8 cellular contexts compared by ENCODE assay signal in the genomic region with DNA sequence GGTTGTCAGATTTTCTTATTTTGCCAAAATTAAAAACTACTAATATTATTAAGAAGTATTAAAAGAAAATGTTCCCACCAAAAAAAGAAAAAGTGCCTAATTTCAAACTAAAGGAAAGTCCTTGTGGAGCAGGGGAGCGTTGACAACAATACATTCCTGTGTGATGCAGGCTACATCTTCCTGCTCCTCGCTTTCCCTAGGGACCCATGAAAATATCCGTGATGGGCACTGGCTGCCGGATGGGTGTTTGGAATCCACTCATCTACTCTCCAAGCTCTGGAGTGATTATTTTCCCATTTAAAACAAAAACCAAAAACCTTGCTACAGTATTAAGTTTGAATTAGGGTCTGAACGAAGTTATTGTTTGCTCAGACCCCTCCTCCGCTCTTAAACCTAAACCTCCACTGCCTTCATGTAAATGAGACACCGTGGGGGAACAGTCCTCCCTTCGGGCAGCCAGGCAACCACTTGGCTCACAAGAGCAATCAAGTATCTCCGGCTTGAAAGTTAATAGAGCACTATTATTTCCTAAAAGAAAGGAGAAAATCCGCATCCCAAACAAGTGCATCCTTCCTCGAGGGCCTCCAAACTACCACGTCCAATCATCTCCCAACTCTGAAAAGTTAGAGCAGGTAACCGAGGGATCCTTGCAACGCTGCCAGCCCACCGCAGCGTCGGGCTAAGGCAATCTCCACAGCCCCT. TPM values are rescaled to one million over a fixed set of nuclear protein-coding genes. Genes with fewer than 3 reads are reported as not detected.
DNase-seq lines count a peak whose midpoint lies in the region; ATAC-seq and TF ChIP-seq lines count a peak whose summit lies in the region.

No MANE protein-coding gene starts in this region.

- H3K4me1 ChIP-seq in PC-9 (replicated peaks; ENCODE audit: insufficient read depth) (peaks cover 58% of the 10 kb centered on the region), esophagus (ENCODE audit: control insufficient read depth in 2 of 2, insufficient read depth in 2 of 2, low read length in 1 of 2) (peaks cover 2 to 12% of the 10 kb centered on the region in 2 donors), osteoblast (ENCODE audit: insufficient read depth, low read length) (peaks cover 42% of the 10 kb centered on the region)

- peak overlapping the region; percentile 76; the same call in 1 of the 2 replicates for H2AFZ ChIP-seq in PC-9
- peak overlapping the region; percentile 24 for H2AFZ ChIP-seq in osteoblast (ENCODE audit: low read length)

- H4K20me1 ChIP-seq in PC-9 (ENCODE audit: insufficient read depth) (no peaks in the 10 kb centered on the region), osteoblast (ENCODE audit: insufficient read depth, low read length) (no peaks in the 10 kb centered on the region)

- WGBS in esophagus, 2 donors, result 32 to 33% methylated on average over 17 of the region's 17 CpGs

- TF ChIP-seq CTCF in PC-9 (conservative IDR thresholded peaks at IDR 0.05) (no peak), osteoblast (IDR thresholded peaks at IDR 0.05; ENCODE audit: extremely low read depth, low read depth, low read length) (no peak), omental fat pad (IDR thresholded peaks at IDR 0.05) (no peak)

- CTCF ChIA-PET in PC-9 (lab: Charles Lee), result no interaction called here

- ATAC-seq in omental fat pad (ENCODE audit: low FRiP score), result no peak

- H3K79me2 ChIP-seq in PC-9 (ENCODE audit: low read depth), result peaks cover 59% of the 10 kb centered on the region
- peaks cover 53% of the 10 kb centered on the region for H3K79me2 ChIP-seq in osteoblast (ENCODE audit: insufficient read depth, low read length)

- H3K27ac ChIP-seq in PC-9, result peak overlapping the region; percentile 69
- H3K27ac ChIP-seq in esophagus (ENCODE audit: low read depth in 2 of 2, low read length in 1 of 2), result peak overlapping the region; percentile 93
- peak overlapping the region; percentile 88 for H3K27ac ChIP-seq in osteoblast (ENCODE audit: low read depth, low read length)

- intact Hi-C loops in PC-9 (cut with micrococcal nuclease; ENCODE audit: unreplicated experiment), result loop anchor here (2.0 kb wide), 1 partner anchor 99 kb away; no protein-coding TSS in a partner anchor

- H3K36me3 ChIP-seq in PC-9 (ENCODE audit: low read depth) (peaks cover 14% of the 10 kb centered on the region; the same call in 1 of the 2 replicates), esophagus (ENCODE audit: control insufficient read depth in 2 of 2, insufficient read depth in 2 of 2, low read length in 1 of 2) (no peaks in the 10 kb centered on the region), osteoblast (ENCODE audit: insufficient read depth, low read length) (peaks cover 5% of the 10 kb centered on the region)

- POLR2A ChIA-PET in PC-9 (lab: Charles Lee; ENCODE audit: unreplicated experiment), result interaction anchor here (0.7 kb wide), 1 partner anchor 705 kb away, joined by 8 read pairs; no protein-coding TSS in a partner anchor

- H3K27me3 ChIP-seq in PC-9 (ENCODE audit: insufficient read depth, low read depth), result no peaks in the 10 kb centered on the region
- no peaks in the 10 kb centered on the region for H3K27me3 ChIP-seq in esophagus (ENCODE audit: control insufficient read depth in 1 of 2, insufficient read depth in 2 of 2, low read length in 2 of 2)
- H3K27me3 ChIP-seq in osteoblast (ENCODE audit: insufficient read depth, low read length), result no peaks in the 10 kb centered on the region

- DNase-seq in COLO829 (ENCODE audit: low spot score) (peak; percentile 92), PC-9 (no peak), osteoblast (ENCODE audit: insufficient read length, low spot score, missing footprints) (peak; percentile 94), epidermal melanocyte (ENCODE audit: insufficient read length, low spot score) (no peak), occipital lobe (lab: John Stamatoyannopoulos, UW) (no peak), omental fat pad (ENCODE audit: low spot score) (no peak), NOMO-1 (lab: John Stamatoyannopoulos, UW; ENCODE audit: unreplicated experiment in 2 of 2) (no peak)

- no peaks in the 10 kb centered on the region for H3K9me2 ChIP-seq in PC-9 (ENCODE audit: insufficient read depth)

- H3K4me2 ChIP-seq in PC-9, result peak overlapping the region; percentile 92
- H3K4me2 ChIP-seq in osteoblast (ENCODE audit: insufficient read depth, low read length), result peak overlapping the region; percentile 95

- BruUV-seq in PC-9 (replicated peaks; lab: Mats Ljungman, UMichigan), result TSS peak; percentile 34

- H3F3A ChIP-seq in PC-9 (ENCODE audit: insufficient read depth, low read depth), result peaks cover 31% of the 10 kb centered on the region

- H3K4me3 ChIP-seq in PC-9 (peak overlapping the region; percentile 84), esophagus (ENCODE audit: low read depth in 1 of 2, low read length in 2 of 2) (peak overlapping the region; percentile 61 to 75), osteoblast (ENCODE audit: insufficient read depth, low read length) (peak overlapping the region; percentile 85)

- H3K9me3 ChIP-seq in PC-9 (ENCODE audit: insufficient read depth, low read depth) (no peaks in the 10 kb centered on the region), esophagus (ENCODE audit: control insufficient read depth in 2 of 2, insufficient read depth in 1 of 2, low read depth in 1 of 2, low read length in 1 of 2) (peaks cover 0 to 2% of the 10 kb centered on the region in 2 donors), osteoblast (ENCODE audit: low read depth, low read length) (no peaks in the 10 kb centered on the region)

RNA-seq across cellular contexts. Expression of gene ITGB5, which starts 1.5 kb away (rescaled TPM):
- total RNA-seq in PC-9 (2021) (226 and 287 TPM in 2 replicates), osteoblast (400 and 433 TPM in 2 replicates), occipital lobe (25.6 TPM), omental fat pad (100 to 1,000 TPM; 155 to 452 (median 234) TPM)
- polyA plus RNA-seq in esophagus, result 10 to 100 TPM; 19.5 to 39.6 TPM

RNA-seq across cellular contexts. Expression of gene MUC13, which starts 48.9 kb away (rescaled TPM):
- not detected in 2 replicates for total RNA-seq in PC-9 (2021)
- under 1 TPM in 1 of 2 donors, not detected in 1; 0.14 TPM for polyA plus RNA-seq in esophagus
- total RNA-seq in osteoblast, result not detected in 2 replicates
- total RNA-seq in occipital lobe, result not detected
- total RNA-seq in omental fat pad, result not detected

Comparison
In these comparisons a context has a peak if more than half of its experiments do, and no peak if none do; other contexts are left out.
1. DNase-seq: peak in COLO829 (single experiment) and osteoblast (single experiment); none in PC-9 (0 of 2), epidermal melanocyte (single experiment), occipital lobe (single experiment), omental fat pad (single experiment) and NOMO-1 (0 of 2).
2. Peak in every context shown above with its lines, with median percentiles within 50 percentile points of each other: H3K27ac ChIP-seq and H3K4me3 ChIP-seq.